In genomic region chr16:11708421-11708820, GRCh38 we compare ENCODE assay signal across 26 cellular contexts. TPM values are rescaled to one million over a fixed set of nuclear protein-coding genes. Genes with fewer than 3 reads are reported as not detected.
DNase-seq lines count a peak whose midpoint lies in the region; ATAC-seq and TF ChIP-seq lines count a peak whose summit lies in the region.
"Had no signal": no experiment of that assay in that cellular context is flagged by ENCODE, and none has a peak within 500 bp of the region (broad histone marks: within the 10 kb centered on the region; RNA-seq: fewer than 3 reads in every experiment).

No MANE protein-coding gene starts in this region.

- no peak overlapping the region for H3K27ac Mint-ChIP-seq in activated T-cell treated with anti-CD3 and anti-CD28 coated beads, Interleukin-2, amount 50 U/mL, for 24 hours
- H3K27ac Mint-ChIP-seq in naive thymus-derived CD8-positive, alpha-beta T cell, result no peak overlapping the region
- H3K27ac Mint-ChIP-seq: activated B cell treated with CpG ODN at 0.5 μM for 24 hours; activated naive CD8-positive, alpha-beta T cell treated with anti-CD3 and anti-CD28 coated beads, Interleukin-2, amount 50 U/mL, for 24 hours had no signal

- peaks cover 2% of the 10 kb centered on the region for H3K79me2 ChIP-seq in ACC112 (ENCODE audit: control insufficient read depth, insufficient read depth, low read length, unreplicated experiment)

- no peak overlapping the region for H3K4me3 Mint-ChIP-seq in activated T-cell treated with anti-CD3 and anti-CD28 coated beads, Interleukin-2, amount 50 U/mL, for 24 hours
- no peak overlapping the region for H3K4me3 Mint-ChIP-seq in naive thymus-derived CD8-positive, alpha-beta T cell
- H3K4me3 Mint-ChIP-seq: activated B cell treated with CpG ODN at 0.5 μM for 24 hours; activated naive CD8-positive, alpha-beta T cell treated with anti-CD3 and anti-CD28 coated beads, Interleukin-2, amount 50 U/mL, for 24 hours had no signal

- peaks cover 11% of the 10 kb centered on the region for H3K4me1 ChIP-seq in ACC112 (ENCODE audit: control insufficient read depth, insufficient read depth, low read length, unreplicated experiment)
- H3K4me1 ChIP-seq: Caco-2 had no signal

- TF ChIP-seq CTCF in brain microvascular endothelial cell (IDR thresholded peaks at IDR 0.05; ENCODE audit: low read depth, low read length, missing control alignments), result no peak

- H3K36me3 ChIP-seq in ACC112 (ENCODE audit: insufficient read depth, low read length) (peaks cover 4% of the 10 kb centered on the region), brain microvascular endothelial cell (replicated peaks) (peaks cover 14% of the 10 kb centered on the region)

- no peaks in the 10 kb centered on the region for H3K9me3 Mint-ChIP-seq in activated T-cell treated with anti-CD3 and anti-CD28 coated beads, Interleukin-2, amount 50 U/mL, for 24 hours
- H3K9me3 Mint-ChIP-seq in naive thymus-derived CD8-positive, alpha-beta T cell, result no peaks in the 10 kb centered on the region
- H3K9me3 Mint-ChIP-seq: activated B cell treated with CpG ODN at 0.5 μM for 24 hours; activated naive CD8-positive, alpha-beta T cell treated with anti-CD3 and anti-CD28 coated beads, Interleukin-2, amount 50 U/mL, for 24 hours had no signal

- DNase-seq in HS-5 (ENCODE audit: low read depth) (peak; percentile 43), brain microvascular endothelial cell (peak; percentile 6), non-pigmented ciliary epithelial cell (ENCODE audit: low read depth) (peak; percentile 23)
- no peak for DNase-seq in activated T-cell treated with anti-CD3 and anti-CD28 coated beads, Interleukin-2, amount 50 U/mL, for 24 hours
- DNase-seq in naive thymus-derived CD8-positive, alpha-beta T cell, result no peak
- DNase-seq: ACHN; activated B cell treated with CpG ODN at 0.5 μM for 24 hours; activated CD4-positive, alpha-beta T cell treated with anti-CD3 and anti-CD28 coated beads, Interleukin-2, amount 50 U/mL, for 48 hours; activated CD8-positive, alpha-beta memory T cell treated with anti-CD3 and anti-CD28 coated beads, Interleukin-2, amount 50 U/mL, for 48 hours; activated naive CD8-positive, alpha-beta T cell treated with anti-CD3 and anti-CD28 coated beads, Interleukin-2, amount 50 U/mL, for 24 hours; Caco-2; dermis blood vessel endothelial cell; DND-41; hippocampal formation; islet precursor cell; lower lobe of right lung; NCI-H1417 treated with DMSO at 0.1 percent for 48 hours; NCI-H526; sigmoid colon; T1000; upper lobe of right lung had no signal

- no peak overlapping the region for H2AFZ ChIP-seq in ACC112 (ENCODE audit: low read length, unreplicated experiment)

- H3K27me3 ChIP-seq in ACC112 (ENCODE audit: insufficient read depth, low read length) (no peaks in the 10 kb centered on the region), brain microvascular endothelial cell (replicated peaks) (no peaks in the 10 kb centered on the region)
- H3K27me3 ChIP-seq: BLaER1 treated with 17β-estradiol and CSF1 and Interleukin-3, amounts not matched to agents 10 nM and 100 nM; cardiac muscle cell; sigmoid colon; upper lobe of right lung had no signal

- H3K4me3 ChIP-seq in ACC112 (ENCODE audit: low read depth, low read length), result no peak overlapping the region
- no peak overlapping the region for H3K4me3 ChIP-seq in brain microvascular endothelial cell (ENCODE audit: low read depth, low read length)
- H3K4me3 ChIP-seq: BLaER1 treated with 17β-estradiol and CSF1 and Interleukin-3, amounts not matched to agents 10 nM and 100 nM; cardiac muscle cell; lower lobe of right lung; sigmoid colon; upper lobe of right lung had no signal

- H3K27ac ChIP-seq in ACC112 (ENCODE audit: low read depth, low read length) (peak overlapping the region; percentile 59), brain microvascular endothelial cell (peak overlapping the region; percentile 57)
- H3K27ac ChIP-seq: BLaER1 treated with 17β-estradiol and CSF1 and Interleukin-3, amounts not matched to agents 10 nM and 100 nM; cardiac muscle cell; lower lobe of right lung; sigmoid colon; upper lobe of right lung had no signal

- in situ Hi-C loops in brain microvascular endothelial cell (cut with HindIII; ENCODE audit: low pct_ligation_motif_present, low sequenced_read_pairs), result no loop called here

- peaks cover 80% of the 10 kb centered on the region for H3K36me3 Mint-ChIP-seq in activated T-cell treated with anti-CD3 and anti-CD28 coated beads, Interleukin-2, amount 50 U/mL, for 24 hours (ENCODE audit: low read depth)
- H3K36me3 Mint-ChIP-seq in naive thymus-derived CD8-positive, alpha-beta T cell, result peaks cover 0 to 67% (median 15%) of the 10 kb centered on the region in 3 donors

- no peaks in the 10 kb centered on the region for H3K27me3 Mint-ChIP-seq in activated T-cell treated with anti-CD3 and anti-CD28 coated beads, Interleukin-2, amount 50 U/mL, for 24 hours
- H3K27me3 Mint-ChIP-seq in naive thymus-derived CD8-positive, alpha-beta T cell, result no peaks in the 10 kb centered on the region
- H3K27me3 Mint-ChIP-seq: activated B cell treated with CpG ODN at 0.5 μM for 24 hours; activated naive CD8-positive, alpha-beta T cell treated with anti-CD3 and anti-CD28 coated beads, Interleukin-2, amount 50 U/mL, for 24 hours had no signal

- POLR2A ChIA-PET in naive thymus-derived CD8-positive, alpha-beta T cell (lab: Charles Lee), result no interaction called here

- ATAC-seq in HG03342 (IDR thresholded peaks at IDR 0.05; ENCODE audit: unreplicated experiment) (no peak), GM18519 (IDR thresholded peaks at IDR 0.05; ENCODE audit: low FRiP score, unreplicated experiment) (no peak)
- no peak for ATAC-seq in naive thymus-derived CD8-positive, alpha-beta T cell
- ATAC-seq: activated naive CD8-positive, alpha-beta T cell treated with anti-CD3 and anti-CD28 coated beads, Interleukin-2, amount 50 U/mL, for 24 hours; lower lobe of right lung; upper lobe of right lung had no signal

- peaks cover 11% of the 10 kb centered on the region for H3K4me1 Mint-ChIP-seq in activated T-cell treated with anti-CD3 and anti-CD28 coated beads, Interleukin-2, amount 50 U/mL, for 24 hours (ENCODE audit: low read depth)
- peaks cover 5 to 19% (median 6%) of the 10 kb centered on the region in 4 donors for H3K4me1 Mint-ChIP-seq in naive thymus-derived CD8-positive, alpha-beta T cell
- H3K4me1 Mint-ChIP-seq: activated naive CD8-positive, alpha-beta T cell treated with anti-CD3 and anti-CD28 coated beads, Interleukin-2, amount 50 U/mL, for 24 hours had no signal

RNA-seq across cellular contexts. Expression of gene TXNDC11, which starts 34.2 kb away (rescaled TPM):
- 10 to 100 TPM; 35.3 to 41.8 TPM for total RNA-seq in naive thymus-derived CD8-positive, alpha-beta T cell
- polyA plus RNA-seq in naive thymus-derived CD8-positive, alpha-beta T cell, result 10 to 100 TPM; 31.8 to 46.8 (median 35.4) TPM

RNA-seq across cellular contexts. Expression of gene SNN, which starts 40.2 kb away (rescaled TPM):
- 10 to 100 TPM; 24.4 to 25.9 TPM for total RNA-seq in naive thymus-derived CD8-positive, alpha-beta T cell
- polyA plus RNA-seq in naive thymus-derived CD8-positive, alpha-beta T cell, result 10 to 100 TPM; 16.0 to 26.9 (median 19.0) TPM

Comparison
In these comparisons a context has a peak if more than half of its experiments do, and no peak if none do; other contexts are left out.
1. DNase-seq: peak in HS-5 (single experiment), brain microvascular endothelial cell (single experiment) and non-pigmented ciliary epithelial cell (single experiment); none in activated T-cell treated with anti-CD3 and anti-CD28 coated beads, Interleukin-2, amount 50 U/mL, for 24 hours (single experiment) and naive thymus-derived CD8-positive, alpha-beta T cell (0 of 10).